In the genomic region with DNA sequence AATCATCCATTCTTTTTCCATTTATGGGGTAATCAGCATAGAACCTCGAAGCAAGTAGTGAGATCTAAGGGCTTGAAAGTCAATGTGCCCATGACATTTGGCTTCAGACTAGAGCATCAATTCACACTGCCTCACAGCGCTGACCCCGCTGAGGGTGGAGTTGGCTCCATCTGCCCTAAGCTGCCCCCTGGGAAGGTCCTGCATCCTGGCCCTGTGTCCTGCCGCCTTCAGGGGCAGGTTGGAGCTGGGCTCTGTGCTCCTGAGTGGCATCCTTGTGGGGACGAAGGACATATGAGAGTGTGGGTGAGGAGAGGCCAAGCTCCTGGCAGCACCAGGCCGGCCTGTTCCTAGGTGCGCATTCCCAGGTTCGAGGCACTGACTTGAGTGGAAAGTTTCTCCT, we compare ENCODE assay signal across 13 cellular contexts.
DNase-seq lines count a peak whose midpoint lies in the region; ATAC-seq and TF ChIP-seq lines count a peak whose summit lies in the region.
"Had no signal": no experiment of that assay in that cellular context is flagged by ENCODE, and none has a peak within 500 bp of the region (broad histone marks: within the 10 kb centered on the region; RNA-seq: fewer than 3 reads in every experiment).

No MANE protein-coding gene starts in this region.

- no peaks in the 10 kb centered on the region for H3K27me3 ChIP-seq in cardiac muscle cell
- H3K27me3 ChIP-seq in right cardiac atrium (ENCODE audit: control insufficient read depth, insufficient read depth), result no peaks in the 10 kb centered on the region
- H3K27me3 ChIP-seq: BLaER1 had no signal

- peak overlapping the region; percentile 75 for H3K27ac ChIP-seq in cardiac muscle cell
- H3K27ac ChIP-seq in right cardiac atrium (ENCODE audit: low read length), result peak overlapping the region; percentile 14
- H3K27ac ChIP-seq: BLaER1 had no signal

- no peaks in the 10 kb centered on the region for H3K36me3 Mint-ChIP-seq in stimulated activated memory B cell treated with anti-CD40 and anti-IgM and Interleukin-4, amounts not matched to agents 10 μg/mL and 1 μg/mL and 100 μg/mL, for 72 hours
- H3K36me3 Mint-ChIP-seq: CD14-positive monocyte; CD4-positive, alpha-beta memory T cell had no signal

- H3K4me1 ChIP-seq in cardiac muscle cell (ENCODE audit: low read depth) (peaks cover 32% of the 10 kb centered on the region), right cardiac atrium (ENCODE audit: control insufficient read depth, insufficient read depth, low read length) (peaks cover 5% of the 10 kb centered on the region)
- H3K4me1 ChIP-seq: BLaER1 had no signal

- no peak overlapping the region for H3K27ac Mint-ChIP-seq in stimulated activated memory B cell treated with anti-CD40 and anti-IgM and Interleukin-4, amounts not matched to agents 10 μg/mL and 1 μg/mL and 100 μg/mL, for 72 hours
- H3K27ac Mint-ChIP-seq: CD14-positive monocyte; CD4-positive, alpha-beta memory T cell; H9 had no signal

- no peaks in the 10 kb centered on the region for H3K9me3 ChIP-seq in cardiac muscle cell (ENCODE audit: low read depth)
- H3K9me3 ChIP-seq in right cardiac atrium (ENCODE audit: control insufficient read depth, low read length), result no peaks in the 10 kb centered on the region
- H3K9me3 ChIP-seq: BLaER1 had no signal

- no peak overlapping the region for H3K4me3 ChIP-seq in cardiac muscle cell
- H3K4me3 ChIP-seq in right cardiac atrium (ENCODE audit: low read length), result no peak overlapping the region
- H3K4me3 ChIP-seq: BLaER1, GM12878 had no signal

- H3K9me3 Mint-ChIP-seq in stimulated activated memory B cell treated with anti-CD40 and anti-IgM and Interleukin-4, amounts not matched to agents 10 μg/mL and 1 μg/mL and 100 μg/mL, for 72 hours, result peaks cover 4% of the 10 kb centered on the region

- ATAC-seq in Right ventricle myocardium superior (ENCODE audit: poor library complexity), result no peak
- peak in 1 of 2 donors; percentile 31 for ATAC-seq in right cardiac atrium
- ATAC-seq in Right ventricle myocardium inferior, result no peak
- peak; percentile 35 for ATAC-seq in stimulated activated memory B cell treated with anti-CD40 and anti-IgM and Interleukin-4, amounts not matched to agents 10 μg/mL and 1 μg/mL and 100 μg/mL, for 72 hours
- ATAC-seq: GM12878 had no signal

- peaks cover 4% of the 10 kb centered on the region for H3K36me3 ChIP-seq in cardiac muscle cell
- H3K36me3 ChIP-seq: BLaER1 had no signal

- WGBS in right cardiac atrium, result 86% methylated on average over 8 of the region's 8 CpGs

- TF ChIP-seq CTCF in cardiac muscle cell (IDR thresholded peaks at IDR 0.05; ENCODE audit: low read depth, low read length), result no peak

- H3K4me1 Mint-ChIP-seq in stimulated activated memory B cell treated with anti-CD40 and anti-IgM and Interleukin-4, amounts not matched to agents 10 μg/mL and 1 μg/mL and 100 μg/mL, for 72 hours, result no peaks in the 10 kb centered on the region
- H3K4me1 Mint-ChIP-seq: CD14-positive monocyte; CD4-positive, alpha-beta memory T cell had no signal

- no peaks in the 10 kb centered on the region for H3K27me3 Mint-ChIP-seq in stimulated activated memory B cell treated with anti-CD40 and anti-IgM and Interleukin-4, amounts not matched to agents 10 μg/mL and 1 μg/mL and 100 μg/mL, for 72 hours
- H3K27me3 Mint-ChIP-seq: CD4-positive, alpha-beta memory T cell had no signal

- H3K4me3 Mint-ChIP-seq in stimulated activated memory B cell treated with anti-CD40 and anti-IgM and Interleukin-4, amounts not matched to agents 10 μg/mL and 1 μg/mL and 100 μg/mL, for 72 hours, result no peak overlapping the region
- H3K4me3 Mint-ChIP-seq: CD14-positive monocyte; CD4-positive, alpha-beta memory T cell; H9 had no signal

- DNase-seq in cardiac muscle cell (ENCODE audit: low read depth in 1 of 2, low spot score in 1 of 2) (no peak), Right ventricle myocardium superior (no peak), right cardiac atrium (no peak), Right ventricle myocardium inferior (ENCODE audit: missing footprints) (no peak), NCI-H187 treated with DMSO at 0.1 percent for 48 hours (lab: John Stamatoyannopoulos, UW) (no peak)
- DNase-seq in stimulated activated CD4-positive, alpha-beta T cell treated with anti-CD3 and anti-CD28 coated beads, Interleukin-12 subunit alpha, Interleukin-12 subunit beta, amount 100 ng/mL, for 4 hours, result no peak
- DNase-seq: 8988T; CD4-positive, alpha-beta memory T cell; H9 had no signal

- intact Hi-C loops in Right ventricle myocardium superior (cut with DNase I), result loop anchor here (10.0 kb wide), 1 partner anchor 58 kb away; no protein-coding TSS in a partner anchor
- intact Hi-C loops in right cardiac atrium (cut with DNase I), result no loop called here
- intact Hi-C loops in Right ventricle myocardium inferior (cut with DNase I), result no loop called here
